28 cellular contexts compared by ENCODE assay signal in the genomic region with DNA sequence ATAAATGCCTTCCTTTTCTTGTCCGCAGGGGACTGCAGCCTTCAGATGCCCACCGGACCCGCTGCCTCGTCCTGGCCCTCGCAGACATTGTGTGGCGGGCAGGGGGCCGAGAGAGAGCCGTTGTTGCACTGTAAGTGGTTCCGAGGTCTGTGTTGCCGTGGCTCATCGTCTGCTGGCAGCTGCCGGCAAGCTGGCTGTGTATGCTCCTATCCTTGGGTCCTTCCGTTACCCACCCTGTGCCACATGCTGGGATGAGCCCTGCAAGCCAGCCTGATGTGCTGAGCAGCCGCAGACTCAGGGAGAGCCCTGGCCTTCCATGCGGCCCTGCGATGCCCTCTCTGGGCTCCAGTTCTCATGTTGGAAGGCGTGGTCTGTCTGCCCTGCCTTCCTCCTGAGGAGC.
"Had no signal": no experiment of that assay in that cellular context is flagged by ENCODE, and none has a peak within 500 bp of the region (broad histone marks: within the 10 kb centered on the region; RNA-seq: fewer than 3 reads in every experiment).

No MANE protein-coding gene starts in this region.

- H3K36me3 ChIP-seq: left lung, neutrophil, pancreas, prostate gland, thyroid gland had no signal

- H3K4me3 ChIP-seq: heart right ventricle, left lung, lung, mucosa of descending colon, pancreas, prostate gland, smooth muscle cell, thyroid gland, upper lobe of right lung had no signal

- H3K27me3 ChIP-seq: foreskin keratinocyte, heart right ventricle, left lung, neutrophil, pancreas, thyroid gland, upper lobe of right lung had no signal

- H3K4me1 Mint-ChIP-seq: activated naive CD4-positive, alpha-beta T cell treated with anti-CD3 and anti-CD28 coated beads, Interleukin-2, amount 10 ng/mL, durations not matched to agents 7 days and 5 days; activated naive CD8-positive, alpha-beta T cell treated with anti-CD3 and anti-CD28 coated beads, Interleukin-2, amount 10 ng/mL, durations not matched to agents 7 days and 5 days had no signal

- H3K27ac ChIP-seq: foreskin keratinocyte, heart right ventricle, left lung, neutrophil, pancreas, prostate gland, thyroid gland, upper lobe of right lung, VCaP had no signal

- ATAC-seq: activated CD4-positive, CD25-positive, alpha-beta regulatory T cell treated with anti-CD3 and anti-CD28 coated beads, Interleukin-2, amount 50 U/mL, for 24 hours; foreskin keratinocyte; heart right ventricle; left lung; mucosa of descending colon; upper lobe of right lung had no signal

- H3K27me3 Mint-ChIP-seq: activated naive CD4-positive, alpha-beta T cell treated with anti-CD3 and anti-CD28 coated beads, Interleukin-2, amount 10 ng/mL, durations not matched to agents 7 days and 5 days; activated naive CD8-positive, alpha-beta T cell treated with anti-CD3 and anti-CD28 coated beads, Interleukin-2, amount 10 ng/mL, durations not matched to agents 7 days and 5 days; natural killer cell treated with Interleukin-12 subunit alpha and Interleukin-12 subunit beta and Interleukin-15 and Interleukin-18, amount 100 ng/mL, for 72 hours had no signal

- H3K9me3 ChIP-seq: heart right ventricle, left lung, mucosa of descending colon, neutrophil, pancreas, prostate gland, thyroid gland, upper lobe of right lung had no signal

- H3K36me3 Mint-ChIP-seq: activated naive CD4-positive, alpha-beta T cell treated with anti-CD3 and anti-CD28 coated beads, Interleukin-2, amount 10 ng/mL, durations not matched to agents 7 days and 5 days; activated naive CD8-positive, alpha-beta T cell treated with anti-CD3 and anti-CD28 coated beads, Interleukin-2, amount 10 ng/mL, durations not matched to agents 7 days and 5 days; natural killer cell treated with Interleukin-12 subunit alpha and Interleukin-12 subunit beta and Interleukin-15 and Interleukin-18, amount 100 ng/mL, for 72 hours had no signal

- H3K4me2 ChIP-seq: smooth muscle cell had no signal

- H3K4me3 Mint-ChIP-seq: activated naive CD4-positive, alpha-beta T cell treated with anti-CD3 and anti-CD28 coated beads, Interleukin-2, amount 10 ng/mL, durations not matched to agents 7 days and 5 days; activated naive CD8-positive, alpha-beta T cell treated with anti-CD3 and anti-CD28 coated beads, Interleukin-2, amount 10 ng/mL, durations not matched to agents 7 days and 5 days; natural killer cell treated with Interleukin-12 subunit alpha and Interleukin-12 subunit beta and Interleukin-15 and Interleukin-18, amount 100 ng/mL, for 72 hours had no signal

- H3K4me1 ChIP-seq: pancreas, prostate gland had no signal

- H3K27ac Mint-ChIP-seq: activated naive CD4-positive, alpha-beta T cell treated with anti-CD3 and anti-CD28 coated beads, Interleukin-2, amount 10 ng/mL, durations not matched to agents 7 days and 5 days; activated naive CD8-positive, alpha-beta T cell treated with anti-CD3 and anti-CD28 coated beads, Interleukin-2, amount 10 ng/mL, durations not matched to agents 7 days and 5 days; natural killer cell treated with Interleukin-12 subunit alpha and Interleukin-12 subunit beta and Interleukin-15 and Interleukin-18, amount 100 ng/mL, for 72 hours had no signal

- DNase-seq: activated CD4-positive, alpha-beta T cell treated with anti-CD3 and anti-CD28 coated beads for 48 hours; activated CD4-positive, alpha-beta T cell treated with anti-CD3 and anti-CD28 coated beads, Interleukin-2, amount 50 U/mL, for 48 hours; activated CD8-positive, alpha-beta memory T cell treated with anti-CD3 and anti-CD28 coated beads for 24 hours; activated gamma-delta T cell; activated naive CD4-positive, alpha-beta T cell treated with anti-CD3 and anti-CD28 coated beads, Interleukin-2, amount 10 ng/mL, durations not matched to agents 7 days and 5 days; activated naive CD8-positive, alpha-beta T cell treated with anti-CD3 and anti-CD28 coated beads, Interleukin-2, amount 10 ng/mL, durations not matched to agents 7 days and 5 days; amniotic stem cell; caudate nucleus; cortex of kidney; foreskin keratinocyte; heart right ventricle; kidney glomerular epithelial cell; left lung; pancreas; stimulated activated CD4-positive, alpha-beta T cell treated with anti-CD3 and anti-CD28 coated beads, Interleukin-15, amount 100 ng/mL, for 24 hours; stimulated activated CD4-positive, alpha-beta T cell treated with anti-CD3 and anti-CD28 coated beads, Interleukin-2, amount 100 ng/mL, for 24 hours; stimulated activated naive CD4-positive, alpha-beta T cell; T-helper 1 cell; thyroid gland; upper lobe of right lung had no signal
